ENCODE assay signal across 29 cellular contexts in genomic region chr16:60458255-60458654, GRCh38.
DNase-seq lines count a peak whose midpoint lies in the region; ATAC-seq and TF ChIP-seq lines count a peak whose summit lies in the region.
"Had no signal": no experiment of that assay in that cellular context is flagged by ENCODE, and none has a peak within 500 bp of the region (broad histone marks: within the 10 kb centered on the region; RNA-seq: fewer than 3 reads in every experiment).

No MANE protein-coding gene starts in this region.

- DNase-seq in WTC11 (ENCODE audit: low spot score), result no peak
- DNase-seq in esophagus squamous epithelium (lab: John Stamatoyannopoulos, UW), result no peak
- DNase-seq: 8988T; ACHN; AML-193; BE2C; C1 segment of cervical spinal cord; Caco-2; Calu3; CD4-positive, alpha-beta memory T cell; CD4-positive, alpha-beta T cell; CD4-positive, CD25-positive, alpha-beta regulatory T cell; CD8-positive, alpha-beta memory T cell; CD8-positive, alpha-beta T cell; COR-L47; DMS 273 treated with DMSO at 0.1 percent for 48 hours; DMS153; DMS53; DMS79; DMS79 treated with DMSO at 0.1 percent for 48 hours; DND-41; EL had no signal

- no peaks in the 10 kb centered on the region for H3K36me3 ChIP-seq in esophagus squamous epithelium
- H3K36me3 ChIP-seq: BE2C; BLaER1; BLaER1 treated with 17β-estradiol and CSF1 and Interleukin-3, amounts not matched to agents 10 nM and 100 nM had no signal

- H3K4me3 Mint-ChIP-seq in WTC11, result no peak overlapping the region
- H3K4me3 Mint-ChIP-seq: B cell; CD14-positive monocyte; CD4-positive, alpha-beta memory T cell; CD4-positive, alpha-beta T cell; CD4-positive, CD25-positive, alpha-beta regulatory T cell; CD8-positive, alpha-beta memory T cell; CD8-positive, alpha-beta T cell had no signal

- no peak overlapping the region for H3K4me3 ChIP-seq in esophagus squamous epithelium
- H3K4me3 ChIP-seq: A549; BLaER1; BLaER1 treated with 17β-estradiol and CSF1 and Interleukin-3, amounts not matched to agents 10 nM and 100 nM had no signal

- CTCF ChIA-PET in WTC11 (lab: Charles Lee), result no interaction called here

- no peak for ATAC-seq in WTC11
- ATAC-seq: A549; CD8-positive, alpha-beta T cell had no signal

- intact Hi-C loops in esophagus squamous epithelium (cut with DNase I), result no loop called here

- no peaks in the 10 kb centered on the region for H3K36me3 Mint-ChIP-seq in WTC11
- H3K36me3 Mint-ChIP-seq: CD14-positive monocyte; CD4-positive, alpha-beta memory T cell; CD4-positive, CD25-positive, alpha-beta regulatory T cell; CD8-positive, alpha-beta memory T cell; CD8-positive, alpha-beta T cell had no signal

- no peaks in the 10 kb centered on the region for H3K4me1 ChIP-seq in esophagus squamous epithelium
- H3K4me1 ChIP-seq: A549; BE2C; BLaER1; BLaER1 treated with 17β-estradiol and CSF1 and Interleukin-3, amounts not matched to agents 10 nM and 100 nM; Caco-2 had no signal

- no peaks in the 10 kb centered on the region for H3K4me1 Mint-ChIP-seq in WTC11
- H3K4me1 Mint-ChIP-seq: B cell; CD14-positive monocyte; CD4-positive, alpha-beta memory T cell; CD4-positive, CD25-positive, alpha-beta regulatory T cell; CD8-positive, alpha-beta memory T cell had no signal

- H3K27ac ChIP-seq in esophagus squamous epithelium, result no peak overlapping the region
- H3K27ac ChIP-seq: 22Rv1; A549; BLaER1; BLaER1 treated with 17β-estradiol and CSF1 and Interleukin-3, amounts not matched to agents 10 nM and 100 nM; C4-2B had no signal

- H3K9me3 ChIP-seq in esophagus squamous epithelium, result no peaks in the 10 kb centered on the region
- H3K9me3 ChIP-seq: A549, BE2C, BLaER1 had no signal

- H3K27ac Mint-ChIP-seq in WTC11, result no peak overlapping the region
- H3K27ac Mint-ChIP-seq: B cell; CD14-positive monocyte; CD4-positive, alpha-beta T cell; CD4-positive, CD25-positive, alpha-beta regulatory T cell; CD8-positive, alpha-beta memory T cell; CD8-positive, alpha-beta T cell had no signal

- no peak for TF ChIP-seq POLR2A in esophagus squamous epithelium (IDR thresholded peaks at IDR 0.05)

- POLR2A ChIA-PET in WTC11 (lab: Charles Lee), result interaction anchor here (0.7 kb wide), 1 partner anchor 112 kb away, joined by 3 read pairs; no protein-coding TSS in a partner anchor

- no peaks in the 10 kb centered on the region for H3K27me3 ChIP-seq in esophagus squamous epithelium
- H3K27me3 ChIP-seq: BE2C; BLaER1; BLaER1 treated with 17β-estradiol and CSF1 and Interleukin-3, amounts not matched to agents 10 nM and 100 nM had no signal

- 14 to 20% methylated on average over 1 of the region's 1 CpG for WGBS in esophagus squamous epithelium, 2 donors

- H3K27me3 Mint-ChIP-seq in WTC11 (ENCODE audit: low read depth), result no peaks in the 10 kb centered on the region
- H3K27me3 Mint-ChIP-seq: B cell; CD4-positive, alpha-beta memory T cell; CD4-positive, alpha-beta T cell; CD4-positive, CD25-positive, alpha-beta regulatory T cell; CD8-positive, alpha-beta memory T cell had no signal

- TF ChIP-seq CTCF in WTC11 (IDR thresholded peaks at IDR 0.05) (no peak), esophagus squamous epithelium (IDR thresholded peaks at IDR 0.05) (no peak)

- peaks cover 17% of the 10 kb centered on the region for H3K9me3 Mint-ChIP-seq in WTC11

TF ChIP-seq in WTC11, 78 proteins besides CTCF, POLR2A, EP300 and RAD21:
- no peak for TF ChIP-seq E2F1 (CRISPR knock-in tag; IDR thresholded peaks at IDR 0.05)
- TF ChIP-seq ZMAT4 (CRISPR knock-in tag; IDR thresholded peaks at IDR 0.05), result no peak
- no peak for TF ChIP-seq ARID4B (CRISPR knock-in tag; IDR thresholded peaks at IDR 0.05; ENCODE audit: borderline replicate concordance)
- TF ChIP-seq HMGA2 (CRISPR knock-in tag; IDR thresholded peaks at IDR 0.05), result peak; percentile 96
